ENCODE assay signal across 17 cellular contexts in genomic region chr9:131721096-131721495, GRCh38. TPM values are rescaled to one million over a fixed set of nuclear protein-coding genes. Genes with fewer than 3 reads are reported as not detected.
DNase-seq lines count a peak whose midpoint lies in the region; ATAC-seq, FAIRE-seq and TF ChIP-seq lines count a peak whose summit lies in the region.
"Had no signal": no experiment of that assay in that cellular context is flagged by ENCODE, and none has a peak within 500 bp of the region (broad histone marks: within the 10 kb centered on the region; RNA-seq: fewer than 3 reads in every experiment).

No MANE protein-coding gene starts in this region.

- H3K27ac ChIP-seq in GM12878 (ENCODE audit: control insufficient read depth, insufficient read depth) (peak overlapping the region; percentile 6; the same call in 1 of the 2 replicates), sigmoid colon (no peak overlapping the region)
- H3K27ac ChIP-seq: 22Rv1, hepatocyte had no signal

- CTCF ChIA-PET in GM12878 (lab: Yijun Ruan, JAX): interaction anchor here (0.5 kb wide), 1 partner anchor 10 kb away, joined by 3 read pairs; no protein-coding TSS in a partner anchor

- peaks cover 9 to 13% of the 10 kb centered on the region in 2 experiments for H3K36me3 ChIP-seq in GM12878 (ENCODE audit: control insufficient read depth in 2 of 2, insufficient read depth in 2 of 2, low read length in 1 of 2)
- H3K36me3 ChIP-seq in sigmoid colon: no peaks in the 10 kb centered on the region
- H3K36me3 ChIP-seq: transverse colon had no signal

- peak overlapping the region; percentile 87 for H3K27ac Mint-ChIP-seq in natural killer cell
- no peak overlapping the region for H3K27ac Mint-ChIP-seq in progenitor cell of endocrine pancreas

- H3K4me3 ChIP-seq in GM12878: 0 out of 2 replicates have a peak overlapping the region, but pooled peaks have one; percentile 9
- H3K4me3 ChIP-seq in sigmoid colon: no peak overlapping the region
- H3K4me3 ChIP-seq: hepatocyte, smooth muscle cell, transverse colon had no signal

- RAD21 ChIA-PET in GM12878 (lab: Charles Lee; ENCODE audit: unreplicated experiment): interaction anchor here (2.5 to 4.6 kb wide), 3 partner anchors 11 to 42 kb away, joined by 7 to 46 read pairs (median 32); no protein-coding TSS in a partner anchor

- H3K9ac ChIP-seq in GM12878 (ENCODE audit: control insufficient read depth, insufficient read depth, low read length): no peak overlapping the region

- ATAC-seq in GM12878 (no peak), natural killer cell (no peak), GM18867 (IDR thresholded peaks at IDR 0.05; ENCODE audit: unreplicated experiment) (no peak)
- ATAC-seq: left colon had no signal

- POLR2A ChIA-PET in GM12878 (lab: Charles Lee): interaction anchor here (1.1 to 2.5 kb wide), 3 partner anchors 8 to 52 kb away, joined by 3 to 11 read pairs (median 4); no protein-coding TSS in a partner anchor

- 90% methylated on average over 12 of the region's 12 CpGs for WGBS in GM12878 (ENCODE audit: insufficient coverage, insufficient replicate concordance, low lambda C conversion rate, missing lambda C conversion rate)
- 97% methylated on average over 12 of the region's 12 CpGs for WGBS in sigmoid colon, 2 donors

- no peak for TF ChIP-seq CTCF in GM12878 (IDR thresholded peaks at IDR 0.05 in 2 of 3, conservative IDR thresholded peaks at IDR 0.05 in 1 of 3; ENCODE audit: control insufficient read depth in 2 of 3, extremely low read depth in 1 of 3, insufficient read depth in 1 of 3, low read depth in 3 of 3, low read length in 3 of 3)
- no peak for TF ChIP-seq CTCF in natural killer cell (IDR thresholded peaks at IDR 0.05)
- no peak for TF ChIP-seq CTCF in sigmoid colon (IDR thresholded peaks at IDR 0.05)
- TF ChIP-seq CTCF in progenitor cell of endocrine pancreas (IDR thresholded peaks at IDR 0.05; ENCODE audit: unreplicated experiment): no peak

- TF ChIP-seq EP300 in GM12878 (IDR thresholded peaks at IDR 0.05; ENCODE audit: borderline replicate concordance in 1 of 2, control insufficient read depth in 1 of 2, low read depth in 2 of 2, low read length in 2 of 2): no peak
- TF ChIP-seq EP300 in sigmoid colon (IDR thresholded peaks at IDR 0.05): no peak

- H3K36me3 Mint-ChIP-seq in natural killer cell (no peaks in the 10 kb centered on the region), progenitor cell of endocrine pancreas (ENCODE audit: insufficient read depth) (peaks cover 4% of the 10 kb centered on the region)

- H3K27me3 Mint-ChIP-seq in natural killer cell (ENCODE audit: low read depth in 2 of 2) (no peaks in the 10 kb centered on the region), progenitor cell of endocrine pancreas (no peaks in the 10 kb centered on the region)

- no peaks in the 10 kb centered on the region for H4K20me1 ChIP-seq in GM12878 (ENCODE audit: control insufficient read depth, insufficient read depth)

- intact Hi-C loops in GM12878 (cut with micrococcal nuclease; ENCODE audit: unreplicated experiment) (no loop called here), natural killer cell (cut with micrococcal nuclease) (no loop called here), sigmoid colon (cut with DNase I) (no loop called here)

- no peak overlapping the region; the same call in 1 of the 2 replicates for H3K4me2 ChIP-seq in GM12878 (ENCODE audit: control insufficient read depth, insufficient read depth)
- H3K4me2 ChIP-seq: hepatocyte, smooth muscle cell had no signal

- in situ Hi-C loops in GM12878 (cut with MboI): loop anchor here (10.0 to 25.0 kb wide), 2 partner anchors 456 to 1684 kb away; partner anchors contain the start of gene FNBP1

- H3K4me1 ChIP-seq in GM12878 (ENCODE audit: control insufficient read depth, insufficient read depth, low read length) (peaks cover 57% of the 10 kb centered on the region), sigmoid colon (peaks cover 0 to 31% (median 27%) of the 10 kb centered on the region in 4 donors)

- H3K79me2 ChIP-seq in GM12878 (ENCODE audit: control insufficient read depth, insufficient read depth, low read length): peaks cover 91% of the 10 kb centered on the region

- H3K27me3 ChIP-seq in GM12878 (replicated peaks in 1 of 2; ENCODE audit: control insufficient read depth in 2 of 2, insufficient read depth in 2 of 2, low read length in 1 of 2) (no peaks in the 10 kb centered on the region), sigmoid colon (no peaks in the 10 kb centered on the region)
- H3K27me3 ChIP-seq: hepatocyte, transverse colon had no signal

- H3K4me3 Mint-ChIP-seq in natural killer cell (no peak overlapping the region), progenitor cell of endocrine pancreas (ENCODE audit: low read depth) (no peak overlapping the region)

- H3K9me3 ChIP-seq in GM12878 (replicated peaks; ENCODE audit: control insufficient read depth, insufficient read depth, low read length): no peaks in the 10 kb centered on the region
- no peaks in the 10 kb centered on the region for H3K9me3 ChIP-seq in sigmoid colon
- H3K9me3 ChIP-seq: transverse colon had no signal

- SMC1A ChIA-PET in GM12878 (lab: Charles Lee; ENCODE audit: uncharacterized antibody, unreplicated experiment): interaction anchor here (2.2 to 21.2 kb wide), 4 partner anchors 10 to 44 kb away, joined by 21 to 416 read pairs (median 30); no protein-coding TSS in a partner anchor

- DNase-seq in NCI-H2171 treated with DMSO at 0.1 percent for 48 hours (lab: John Stamatoyannopoulos, UW) (peak; percentile 70), NCI-H2171 (lab: John Stamatoyannopoulos, UW) (no peak), NCI-H1694 (lab: John Stamatoyannopoulos, UW) (peak; percentile 72), GM12878 (ENCODE audit: low read depth, low spot score) (no peak), natural killer cell (no peak), sigmoid colon (no peak), progenitor cell of endocrine pancreas (ENCODE audit: low spot score, unreplicated experiment) (no peak)
- DNase-seq: DMS79; effector CD4-positive, alpha-beta T cell; left colon; stimulated activated naive CD4-positive, alpha-beta T cell had no signal

- H3K4me1 Mint-ChIP-seq in natural killer cell: peaks cover 83 to 85% of the 10 kb centered on the region in 2 donors
- peaks cover 6% of the 10 kb centered on the region for H3K4me1 Mint-ChIP-seq in progenitor cell of endocrine pancreas (ENCODE audit: low read depth)

- TF ChIP-seq POLR2A in GM12878 (IDR thresholded peaks at IDR 0.05; ENCODE audit: low read depth, low read length) (no peak), sigmoid colon (IDR thresholded peaks at IDR 0.05) (no peak)

- TF ChIP-seq RAD21 in GM12878 (IDR thresholded peaks at IDR 0.05; ENCODE audit: insufficient read depth, low read depth, low read length): no peak

- no peak for FAIRE-seq in GM12878 (lab: Jason Lieb, UNC)
- FAIRE-seq: bronchial epithelial cell had no signal

- no peak overlapping the region for H2AFZ ChIP-seq in GM12878 (ENCODE audit: control insufficient read depth, low read depth, low read length)
- H2AFZ ChIP-seq: hepatocyte had no signal

- no TSS peak for BruUV-seq in GM12878 (replicated peaks; lab: Mats Ljungman, UMichigan)

- no peaks in the 10 kb centered on the region for H3K9me3 Mint-ChIP-seq in natural killer cell
- H3K9me3 Mint-ChIP-seq in progenitor cell of endocrine pancreas (ENCODE audit: low read depth): no peaks in the 10 kb centered on the region

TF ChIP-seq in GM12878, 131 proteins besides CTCF, POLR2A, EP300 and RAD21:
- TF ChIP-seq KDM1A (IDR thresholded peaks at IDR 0.05; ENCODE audit: borderline replicate concordance): no peak

RNA-seq across cellular contexts. Expression of gene RAPGEF1, which starts 18.8 kb away (rescaled TPM):
- total RNA-seq in GM12878 (2013; cell fraction: nucleolus; rRNA removed): 149 and 166 TPM in 2 replicates
- total RNA-seq in GM12878 (2014; rRNA removed) (45.8 and 52.2 TPM in 2 replicates), GM12878 (2014; rRNA removed; fragmentation: Illumina TruSeq; extraction: Trizol) (34.8 and 39.6 TPM in 2 replicates), GM12878 (2021) (113 and 115 TPM in 2 replicates), natural killer cell (100 to 1,000 TPM; 210 to 224 (median 222) TPM), sigmoid colon (10 to 100 TPM; 41.7 to 58.2 (median 49.0) TPM), progenitor cell of endocrine pancreas (57.3 and 62.8 TPM in 2 replicates)
- 25.7 TPM for polyA plus RNA-seq in GM12878 (2011; ENCODE audit: low read depth)
- polyA plus RNA-seq in GM12878 (2011; rRNA removed) (42.9 and 63.9 TPM in 2 replicates), GM12878 (2014; fragmentation: Illumina TruSeq; extraction: Trizol) (35.7 and 53.4 TPM in 2 replicates), GM12878 (2014; fragmentation: Nextera tagmentation; extraction: Ambion mirVana) (under 1 TPM; 0.42 to 0.60 TPM), GM12878 (2014; rRNA removed) (73.7 and 83.1 TPM in 2 replicates), GM12878 (2016; fragmentation: Nextera tagmentation; extraction: Ambion mirVana) (10 to 100 TPM; 10.7 to 12.2 TPM), sigmoid colon (10 to 100 TPM; 14.4 to 45.3 (median 20.3) TPM)
- polyA plus RNA-seq in GM12878 (2011; cell fraction: cytosol; rRNA removed): 54.2 and 61.6 TPM in 2 replicates
- 95.7 and 113 TPM in 2 replicates for polyA plus RNA-seq in GM12878 (2011; cell fraction: nucleus; rRNA removed)
- 56.2 and 57.9 TPM in 2 replicates for polyA plus RNA-seq in GM12878 (2012)
- polyA minus RNA-seq in GM12878 (2011; rRNA and poly(A)+ RNA removed): 44.3 and 62.2 TPM in 2 replicates
- 22.3 and 26.7 TPM in 2 replicates for polyA minus RNA-seq in GM12878 (2011; cell fraction: cytosol; rRNA and poly(A)+ RNA removed)
- 23.0 and 40.7 TPM in 2 replicates for polyA minus RNA-seq in GM12878 (2011; cell fraction: nucleus; rRNA and poly(A)+ RNA removed)

Comparison
In these comparisons a context has a peak if more than half of its experiments do, and no peak if none do; other contexts are left out.
1. DNase-seq: peak in NCI-H2171 treated with DMSO at 0.1 percent for 48 hours (single experiment) and NCI-H1694 (single experiment); none in NCI-H2171 (single experiment), GM12878 (single experiment), natural killer cell (single experiment), sigmoid colon (single experiment) and progenitor cell of endocrine pancreas (single experiment).